In genomic region chr16:8130197-8130596, GRCh38 we compare ENCODE assay signal across 34 cellular contexts.
"Had no signal": no experiment of that assay in that cellular context is flagged by ENCODE, and none has a peak within 500 bp of the region (broad histone marks: within the 10 kb centered on the region; RNA-seq: fewer than 3 reads in every experiment).

No MANE protein-coding gene starts in this region.

- H3K36me3 ChIP-seq: MG63 had no signal

- DNase-seq: Karpas-422, Kasumi-1, MG63, MM.1S, MV-4-11, NCI-H1048, NCI-H1092, NCI-H1092 treated with DMSO at 0.1 percent for 48 hours, NCI-H1105, NCI-H1105 treated with DMSO at 0.1 percent for 48 hours, NCI-H1417, NCI-H1417 treated with DMSO at 0.1 percent for 48 hours, NCI-H1436, NCI-H1436 treated with DMSO at 0.1 percent for 48 hours, NCI-H146, NCI-H1694, NCI-H1694 treated with DMSO at 0.1 percent for 48 hours, NCI-H187, NCI-H187 treated with DMSO at 0.1 percent for 48 hours, NCI-H1930, NCI-H2029, NCI-H2029 treated with DMSO at 0.1 percent for 48 hours, NCI-H2081, NCI-H2081 treated with DMSO at 0.1 percent for 48 hours, NCI-H2107, NCI-H2171, NCI-H2171 treated with DMSO at 0.1 percent for 48 hours, NCI-H2227 treated with DMSO at 0.1 percent for 48 hours, NCI-H226, NCI-H345, NCI-H446, NCI-H446 treated with DMSO at 0.1 percent for 48 hours, NCI-H510A, NCI-H510A treated with DMSO at 0.1 percent for 48 hours had no signal

- H3K9me3 ChIP-seq: MG63 had no signal

- H3K27me3 ChIP-seq: MG63 had no signal

- H3K4me3 ChIP-seq: MG63 had no signal
